In the genomic region with DNA sequence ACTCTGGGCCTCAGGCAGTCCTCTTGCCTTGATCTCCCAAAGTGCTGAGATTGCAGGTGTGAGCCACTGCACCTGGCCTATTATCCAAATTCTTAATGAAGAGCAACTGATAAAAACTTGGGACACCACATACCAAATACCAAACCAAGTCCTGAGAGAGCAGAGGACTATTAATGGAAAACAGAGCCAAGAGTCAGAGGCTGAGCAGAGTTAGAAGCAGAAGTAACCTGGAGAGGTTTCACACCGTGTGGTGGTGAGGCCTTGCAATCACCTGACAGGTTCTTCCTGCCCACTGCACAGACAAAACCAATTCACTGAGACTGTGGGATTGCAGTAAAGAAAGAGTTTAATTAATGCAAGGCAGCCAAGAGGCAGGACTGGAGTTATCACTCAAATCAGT, we compare ENCODE assay signal across 26 cellular contexts. TPM values are rescaled to one million over a fixed set of nuclear protein-coding genes. Genes with fewer than 3 reads are reported as not detected.
"Had no signal": no experiment of that assay in that cellular context is flagged by ENCODE, and none has a peak within 500 bp of the region (broad histone marks: within the 10 kb centered on the region; RNA-seq: fewer than 3 reads in every experiment).

No MANE protein-coding gene starts in this region.

- H3K9me3 Mint-ChIP-seq: activated B cell treated with CpG ODN at 0.5 μM for 24 hours; activated CD4-positive, alpha-beta T cell treated with anti-CD3 and anti-CD28 coated beads, Interleukin-2, amount 10 ng/mL, durations not matched to agents 24 days and 14 days; activated naive CD4-positive, alpha-beta T cell treated with anti-CD3 and anti-CD28 coated beads for 36 hours; activated T-cell treated with anti-CD3 and anti-CD28 coated beads, Interleukin-2, amount 50 U/mL, for 4 hours; T-cell had no signal

- H3K4me3 Mint-ChIP-seq: activated B cell treated with CpG ODN at 0.5 μM for 24 hours; activated CD4-positive, alpha-beta T cell treated with anti-CD3 and anti-CD28 coated beads, Interleukin-2, amount 10 ng/mL, durations not matched to agents 24 days and 14 days; activated naive CD4-positive, alpha-beta T cell treated with anti-CD3 and anti-CD28 coated beads for 36 hours; activated naive CD8-positive, alpha-beta T cell; activated T-cell treated with anti-CD3 and anti-CD28 coated beads, Interleukin-2, amount 50 U/mL, for 4 hours; T-cell had no signal

- H3K36me3 Mint-ChIP-seq: activated naive CD8-positive, alpha-beta T cell; T-cell had no signal

- H3K27me3 ChIP-seq: brain microvascular endothelial cell had no signal

- DNase-seq: activated B cell treated with CpG ODN at 0.5 μM for 24 hours; activated CD4-positive, alpha-beta T cell treated with anti-CD3 and anti-CD28 coated beads for 1 hour; activated CD4-positive, alpha-beta T cell treated with anti-CD3 and anti-CD28 coated beads, Interleukin-2, amount 10 ng/mL, durations not matched to agents 24 days and 14 days; activated CD4-positive, alpha-beta T cell treated with anti-CD3 and anti-CD28 coated beads, Interleukin-2, amount 50 U/mL, for 48 hours; activated CD8-positive, alpha-beta memory T cell treated with anti-CD3 and anti-CD28 coated beads for 24 hours; activated gamma-delta T cell; activated naive CD4-positive, alpha-beta T cell treated with anti-CD3 and anti-CD28 coated beads for 36 hours; activated T-cell treated with anti-CD3 and anti-CD28 coated beads, Interleukin-2, amount 50 U/mL, for 4 hours; amygdala; brain microvascular endothelial cell; MV-4-11; NCI-H1092 treated with DMSO at 0.1 percent for 48 hours; NCI-H1417 treated with DMSO at 0.1 percent for 48 hours; NCI-H1694 treated with DMSO at 0.1 percent for 48 hours; NCI-H2029 treated with DMSO at 0.1 percent for 48 hours; NCI-H510A treated with DMSO at 0.1 percent for 48 hours; PC-3; SIG-M5; T-cell; T1000 had no signal

- FAIRE-seq: astrocyte, TTC549 had no signal

- H3K27ac ChIP-seq: brain microvascular endothelial cell, cardiac muscle cell had no signal

- H3K36me3 ChIP-seq: brain microvascular endothelial cell, cardiac muscle cell had no signal

- H3K4me3 ChIP-seq: cardiac muscle cell had no signal

- H3K4me1 Mint-ChIP-seq: activated B cell treated with CpG ODN at 0.5 μM for 24 hours; activated CD4-positive, alpha-beta T cell treated with anti-CD3 and anti-CD28 coated beads, Interleukin-2, amount 10 ng/mL, durations not matched to agents 24 days and 14 days; T-cell had no signal

- H3K27ac Mint-ChIP-seq: activated B cell treated with CpG ODN at 0.5 μM for 24 hours; activated CD4-positive, alpha-beta T cell treated with anti-CD3 and anti-CD28 coated beads, Interleukin-2, amount 10 ng/mL, durations not matched to agents 24 days and 14 days; activated naive CD4-positive, alpha-beta T cell treated with anti-CD3 and anti-CD28 coated beads for 36 hours; activated naive CD8-positive, alpha-beta T cell; T-cell had no signal

- H3K27me3 Mint-ChIP-seq: activated B cell treated with CpG ODN at 0.5 μM for 24 hours; activated naive CD8-positive, alpha-beta T cell had no signal

- ATAC-seq: activated T-cell treated with anti-CD3 and anti-CD28 coated beads, Interleukin-2, amount 50 U/mL, for 4 hours; PC-3; T-cell had no signal

RNA-seq across cellular contexts. Expression of a gene that starts 16.0 kb away (rescaled TPM):
- total RNA-seq: activated B cell treated with CpG ODN at 0.5 μM for 24 hours; activated CD4-positive, alpha-beta T cell treated with anti-CD3 and anti-CD28 coated beads, Interleukin-2, amount 10 ng/mL, durations not matched to agents 24 days and 14 days; activated naive CD4-positive, alpha-beta T cell treated with anti-CD3 and anti-CD28 coated beads for 36 hours; activated T-cell treated with anti-CD3 and anti-CD28 coated beads, Interleukin-2, amount 50 U/mL, for 4 hours; astrocyte; cardiac muscle cell; M059J; PC-3; T-cell had no signal
- polyA plus RNA-seq: cardiac muscle cell had no signal

RNA-seq across cellular contexts. Expression of a gene that starts 43.0 kb away (rescaled TPM):
- total RNA-seq: activated B cell treated with CpG ODN at 0.5 μM for 24 hours; activated naive CD4-positive, alpha-beta T cell treated with anti-CD3 and anti-CD28 coated beads for 36 hours; astrocyte; LHCN-M2; PC-3 had no signal
